In the genomic region with DNA sequence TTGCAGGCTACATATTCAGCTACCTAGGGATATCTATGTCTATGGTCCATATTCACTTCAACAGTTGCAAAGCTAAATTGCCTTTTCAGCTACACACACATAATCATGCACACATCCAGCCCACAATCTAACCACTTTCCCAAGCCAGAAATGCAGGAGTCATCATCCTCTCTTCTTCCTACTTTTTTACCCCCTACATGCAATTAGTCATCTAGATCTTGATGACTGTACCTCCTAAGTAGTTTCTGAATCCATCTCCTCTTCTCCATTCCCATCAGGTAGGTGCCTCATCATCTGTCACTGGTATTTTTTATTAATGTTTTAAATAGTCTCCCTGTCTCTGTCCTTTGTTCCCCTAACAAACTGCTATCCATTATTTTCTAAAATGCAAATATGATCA, we compare ENCODE assay signal across 20 cellular contexts. TPM values are rescaled to one million over a fixed set of nuclear protein-coding genes. Genes with fewer than 3 reads are reported as not detected.
DNase-seq lines count a peak whose midpoint lies in the region; FAIRE-seq and TF ChIP-seq lines count a peak whose summit lies in the region.
"Had no signal": no experiment of that assay in that cellular context is flagged by ENCODE, and none has a peak within 500 bp of the region (broad histone marks: within the 10 kb centered on the region; RNA-seq: fewer than 3 reads in every experiment).

No MANE protein-coding gene starts in this region.

- peaks cover 27% of the 10 kb centered on the region for H3K4me1 ChIP-seq in astrocyte (ENCODE audit: insufficient read depth, low read length)
- no peaks in the 10 kb centered on the region for H3K4me1 ChIP-seq in esophagus squamous epithelium
- H3K4me1 ChIP-seq: SJSA1 had no signal

- TF ChIP-seq CTCF in astrocyte (IDR thresholded peaks at IDR 0.05; ENCODE audit: insufficient read depth, low read depth, low read length): no peak
- TF ChIP-seq CTCF in esophagus squamous epithelium (IDR thresholded peaks at IDR 0.05): no peak

- no peaks in the 10 kb centered on the region for H3K9me3 Mint-ChIP-seq in astrocyte (ENCODE audit: unreplicated experiment)
- H3K9me3 Mint-ChIP-seq: activated CD4-positive, alpha-beta memory T cell treated with anti-CD3 and anti-CD28 coated beads, Interleukin-2, amount 10 ng/mL, durations not matched to agents 7 days and 5 days; activated T-helper 2 cell treated with anti-CD3 and anti-CD28 coated beads, Interferon-gamma antibody, Interleukin-2, Interleukin-4, amounts not matched to agents 10 μg/mL and 5 μg/mL and 100 μg/mL, durations not matched to agents 14 hours and 24 hours and 36 hours had no signal

- FAIRE-seq in astrocyte (lab: Jason Lieb, UNC): peak; percentile 94

- H3K27me3 ChIP-seq in astrocyte (ENCODE audit: insufficient read depth, low read length): no peaks in the 10 kb centered on the region
- H3K27me3 ChIP-seq in esophagus squamous epithelium: peaks cover 0 to 32% (median 0%) of the 10 kb centered on the region in 4 donors
- H3K27me3 ChIP-seq: dorsolateral prefrontal cortex, SJSA1 had no signal

- H3K4me3 Mint-ChIP-seq in astrocyte (ENCODE audit: unreplicated experiment): peak overlapping the region; percentile 5
- H3K4me3 Mint-ChIP-seq: activated CD4-positive, alpha-beta memory T cell treated with anti-CD3 and anti-CD28 coated beads, Interleukin-2, amount 10 ng/mL, durations not matched to agents 7 days and 5 days; nephron progenitor cell had no signal

- peak overlapping the region; percentile 55 for H3K9ac ChIP-seq in astrocyte (ENCODE audit: low read length)

- in situ Hi-C loops in ACHN (cut with HindIII; ENCODE audit: low pct_ligation_motif_present, low pct_unique_long_range_greater_than_20kb, low sequenced_read_pairs): no loop called here

- DNase-seq in ACHN: peak; percentile 45
- peak; percentile 72 for DNase-seq in HS-5 (ENCODE audit: low read depth)
- peak; percentile 89 for DNase-seq in astrocyte (ENCODE audit: low read depth)
- peak; percentile 47 for DNase-seq in hepatic stellate cell (ENCODE audit: low spot score)
- DNase-seq in esophagus squamous epithelium (lab: John Stamatoyannopoulos, UW): no peak
- DNase-seq in NK-92 (lab: John Stamatoyannopoulos, UW; ENCODE audit: unreplicated experiment): no peak
- DNase-seq in OCI-M2 (lab: John Stamatoyannopoulos, UW; ENCODE audit: unreplicated experiment): no peak
- no peak for DNase-seq in stimulated activated CD4-positive, alpha-beta T cell treated with anti-CD3 and anti-CD28 coated beads, Interleukin-4, amount 100 ng/mL, for 1 hour
- DNase-seq: activated CD4-positive, alpha-beta memory T cell treated with anti-CD3 and anti-CD28 coated beads, Interleukin-2, amount 10 ng/mL, durations not matched to agents 7 days and 5 days; aorta; Calu3; dorsolateral prefrontal cortex; MV-4-11; NCI-H2171; nephron progenitor cell; stimulated activated CD8-positive, alpha-beta memory T cell treated with anti-CD3 and anti-CD28 coated beads, Interleukin-4, amount 100 ng/mL, for 48 hours had no signal

- peak overlapping the region; percentile 70 for H3K4me2 ChIP-seq in astrocyte (ENCODE audit: low read length)

- H4K20me1 ChIP-seq in astrocyte (ENCODE audit: insufficient read depth, low read length): no peaks in the 10 kb centered on the region

- H3K27me3 Mint-ChIP-seq in astrocyte (ENCODE audit: low read depth, unreplicated experiment): no peaks in the 10 kb centered on the region

- no peak overlapping the region for H2AFZ ChIP-seq in astrocyte (ENCODE audit: low read depth, low read length)

- peaks cover 2% of the 10 kb centered on the region for H3K36me3 Mint-ChIP-seq in astrocyte (ENCODE audit: low read depth, unreplicated experiment)

- intact Hi-C loops in esophagus squamous epithelium (cut with DNase I): no loop called here

- peak overlapping the region; percentile 95 for H3K27ac Mint-ChIP-seq in astrocyte (ENCODE audit: unreplicated experiment)
- H3K27ac Mint-ChIP-seq: activated CD4-positive, alpha-beta memory T cell treated with anti-CD3 and anti-CD28 coated beads, Interleukin-2, amount 10 ng/mL, durations not matched to agents 7 days and 5 days; activated T-helper 2 cell treated with anti-CD3 and anti-CD28 coated beads, Interferon-gamma antibody, Interleukin-2, Interleukin-4, amounts not matched to agents 10 μg/mL and 5 μg/mL and 100 μg/mL, durations not matched to agents 14 hours and 24 hours and 36 hours; nephron progenitor cell had no signal

- H3K4me1 Mint-ChIP-seq in astrocyte (ENCODE audit: low read depth, unreplicated experiment): peaks cover 54% of the 10 kb centered on the region
- H3K4me1 Mint-ChIP-seq: activated CD4-positive, alpha-beta memory T cell treated with anti-CD3 and anti-CD28 coated beads, Interleukin-2, amount 10 ng/mL, durations not matched to agents 7 days and 5 days had no signal

- H3K79me2 ChIP-seq in astrocyte (ENCODE audit: insufficient read depth, low read length): no peaks in the 10 kb centered on the region

- peak overlapping the region; percentile 83 for H3K27ac ChIP-seq in astrocyte (ENCODE audit: low read depth, low read length)
- no peak overlapping the region for H3K27ac ChIP-seq in esophagus squamous epithelium
- H3K27ac ChIP-seq: dorsolateral prefrontal cortex, SJSA1, thoracic aorta had no signal

- TF ChIP-seq POLR2A in esophagus squamous epithelium (IDR thresholded peaks at IDR 0.05): no peak

- H3K9me3 ChIP-seq in astrocyte (ENCODE audit: insufficient read depth, low read depth, low read length) (no peaks in the 10 kb centered on the region), esophagus squamous epithelium (no peaks in the 10 kb centered on the region)
- H3K9me3 ChIP-seq: SJSA1, thoracic aorta had no signal

- no peak overlapping the region for H3K4me3 ChIP-seq in astrocyte (ENCODE audit: insufficient read depth, low read depth, low read length)
- H3K4me3 ChIP-seq in esophagus squamous epithelium: no peak overlapping the region
- H3K4me3 ChIP-seq: dorsolateral prefrontal cortex, lung, SJSA1, thoracic aorta had no signal

- H3K36me3 ChIP-seq in astrocyte (ENCODE audit: insufficient read depth, low read length) (no peaks in the 10 kb centered on the region), esophagus squamous epithelium (no peaks in the 10 kb centered on the region)
- H3K36me3 ChIP-seq: SJSA1, thoracic aorta had no signal

RNA-seq across cellular contexts. Expression of a gene that starts 23.7 kb away (rescaled TPM):
- total RNA-seq in astrocyte (47.3 and 55.2 TPM in 2 replicates), esophagus squamous epithelium (10 to 100 TPM in 1 of 4 donors, 1 to 10 TPM in 3; 8.1 to 15.1 (median 9.1) TPM)

Comparison
In these comparisons a context has a peak if more than half of its experiments do, and no peak if none do; other contexts are left out.
1. DNase-seq: peak in ACHN (single experiment), HS-5 (single experiment), astrocyte (single experiment) and hepatic stellate cell (single experiment); none in esophagus squamous epithelium (single experiment), NK-92 (single experiment), OCI-M2 (single experiment) and stimulated activated CD4-positive, alpha-beta T cell treated with anti-CD3 and anti-CD28 coated beads, Interleukin-4, amount 100 ng/mL, for 1 hour (single experiment).